In the genomic region with DNA sequence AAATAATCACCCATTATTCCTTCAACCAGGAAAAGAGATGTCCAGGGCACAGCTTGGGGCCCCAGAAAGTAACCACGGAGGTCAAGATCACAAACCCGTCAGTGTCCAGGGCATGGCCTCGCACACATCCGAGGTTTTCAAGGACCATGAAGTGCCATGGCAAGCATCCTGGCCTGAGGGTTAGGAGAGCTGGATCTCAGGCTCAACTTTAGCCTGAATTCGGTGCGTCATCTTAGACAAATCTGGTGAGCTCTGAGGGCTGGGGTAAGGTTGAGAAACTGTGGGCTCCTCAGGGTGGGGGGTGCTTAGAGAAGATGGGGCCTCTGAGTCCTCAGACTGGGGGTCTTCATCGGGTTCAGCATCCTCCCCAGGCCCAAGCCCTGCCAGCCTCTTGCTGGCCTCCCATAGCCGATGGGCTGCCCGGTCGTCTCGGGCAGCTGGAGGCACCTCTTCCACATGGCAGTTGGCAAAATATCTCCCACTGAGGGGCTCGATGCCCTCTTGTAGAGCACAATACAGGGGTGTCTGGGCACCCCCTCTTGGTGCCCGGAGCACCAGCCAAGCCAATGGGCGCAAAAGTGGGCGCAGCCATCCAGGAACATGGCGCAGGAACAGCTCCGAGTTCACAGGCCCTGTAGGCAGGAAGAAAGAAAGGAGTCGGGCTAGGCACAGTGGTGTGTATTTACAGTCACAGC, we compare ENCODE assay signal across 2 cellular contexts.
TF ChIP-seq lines count a peak whose summit lies in the region.

No MANE protein-coding gene starts in this region.

TF ChIP-seq in SK-N-SH, 30 proteins besides CTCF, POLR2A, EP300 and RAD21 (continued from another document):
- no peak for TF ChIP-seq YY1 (IDR thresholded peaks at IDR 0.05; ENCODE audit: low read depth)
- no peak for TF ChIP-seq IRF3 (IDR thresholded peaks at IDR 0.05; ENCODE audit: low read depth, low read length)
- no peak for TF ChIP-seq MEF2A (IDR thresholded peaks at IDR 0.05; ENCODE audit: borderline replicate concordance, low read depth)
- TF ChIP-seq NRF1 (IDR thresholded peaks at IDR 0.05; ENCODE audit: low read depth, low read length), result no peak
- TF ChIP-seq RXRA (IDR thresholded peaks at IDR 0.05; ENCODE audit: borderline replicate concordance, low read depth), result no peak
- TF ChIP-seq ELF1 (IDR thresholded peaks at IDR 0.05), result no peak

TF ChIP-seq in SK-N-SH treated with all-trans-retinoic acid at 6 μM for 48 hours, 23 proteins besides CTCF, POLR2A, EP300 and RAD21 (continued from another document):
- TF ChIP-seq, protein P1, sequence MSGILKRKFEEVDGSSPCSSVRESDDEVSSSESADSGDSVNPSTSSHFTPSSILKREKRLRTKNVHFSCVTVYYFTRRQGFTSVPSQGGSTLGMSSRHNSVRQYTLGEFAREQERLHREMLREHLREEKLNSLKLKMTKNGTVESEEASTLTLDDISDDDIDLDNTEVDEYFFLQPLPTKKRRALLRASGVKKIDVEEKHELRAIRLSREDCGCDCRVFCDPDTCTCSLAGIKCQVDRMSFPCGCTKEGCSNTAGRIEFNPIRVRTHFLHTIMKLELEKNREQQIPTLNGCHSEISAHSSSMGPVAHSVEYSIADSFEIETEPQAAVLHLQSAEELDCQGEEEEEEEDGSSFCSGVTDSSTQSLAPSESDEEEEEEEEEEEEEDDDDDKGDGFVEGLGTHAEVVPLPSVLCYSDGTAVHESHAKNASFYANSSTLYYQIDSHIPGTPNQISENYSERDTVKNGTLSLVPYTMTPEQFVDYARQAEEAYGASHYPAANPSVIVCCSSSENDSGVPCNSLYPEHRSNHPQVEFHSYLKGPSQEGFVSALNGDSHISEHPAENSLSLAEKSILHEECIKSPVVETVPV (CRISPR knock-in tag; IDR thresholded peaks at IDR 0.05), result no peak
- TF ChIP-seq ARNTL (CRISPR knock-in tag; IDR thresholded peaks at IDR 0.05; ENCODE audit: borderline replicate concordance, low read depth) (no peak), CREB5 (CRISPR knock-in tag; IDR thresholded peaks at IDR 0.05; ENCODE audit: low read depth) (no peak), ZNF70 (CRISPR knock-in tag; IDR thresholded peaks at IDR 0.05) (no peak), ZC3H10 (CRISPR knock-in tag; IDR thresholded peaks at IDR 0.05) (no peak), ZNF565 (CRISPR knock-in tag; conservative IDR thresholded peaks at IDR 0.05; ENCODE audit: low read depth) (no peak), TCF4 (CRISPR knock-in tag; IDR thresholded peaks at IDR 0.05; ENCODE audit: borderline replicate concordance) (no peak), ISL1 (CRISPR knock-in tag; IDR thresholded peaks at IDR 0.05) (no peak), TOX (CRISPR knock-in tag; IDR thresholded peaks at IDR 0.05; ENCODE audit: borderline replicate concordance) (no peak), PPARA (CRISPR knock-in tag; IDR thresholded peaks at IDR 0.05; ENCODE audit: borderline replicate concordance) (no peak), RARB (CRISPR knock-in tag; IDR thresholded peaks at IDR 0.05) (no peak)
- TF ChIP-seq, protein P2, sequence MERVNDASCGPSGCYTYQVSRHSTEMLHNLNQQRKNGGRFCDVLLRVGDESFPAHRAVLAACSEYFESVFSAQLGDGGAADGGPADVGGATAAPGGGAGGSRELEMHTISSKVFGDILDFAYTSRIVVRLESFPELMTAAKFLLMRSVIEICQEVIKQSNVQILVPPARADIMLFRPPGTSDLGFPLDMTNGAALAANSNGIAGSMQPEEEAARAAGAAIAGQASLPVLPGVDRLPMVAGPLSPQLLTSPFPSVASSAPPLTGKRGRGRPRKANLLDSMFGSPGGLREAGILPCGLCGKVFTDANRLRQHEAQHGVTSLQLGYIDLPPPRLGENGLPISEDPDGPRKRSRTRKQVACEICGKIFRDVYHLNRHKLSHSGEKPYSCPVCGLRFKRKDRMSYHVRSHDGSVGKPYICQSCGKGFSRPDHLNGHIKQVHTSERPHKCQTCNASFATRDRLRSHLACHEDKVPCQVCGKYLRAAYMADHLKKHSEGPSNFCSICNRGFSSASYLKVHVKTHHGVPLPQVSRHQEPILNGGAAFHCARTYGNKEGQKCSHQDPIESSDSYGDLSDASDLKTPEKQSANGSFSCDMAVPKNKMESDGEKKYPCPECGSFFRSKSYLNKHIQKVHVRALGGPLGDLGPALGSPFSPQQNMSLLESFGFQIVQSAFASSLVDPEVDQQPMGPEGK (CRISPR knock-in tag; IDR thresholded peaks at IDR 0.05; ENCODE audit: borderline replicate concordance), result no peak
- TF ChIP-seq, protein P3, sequence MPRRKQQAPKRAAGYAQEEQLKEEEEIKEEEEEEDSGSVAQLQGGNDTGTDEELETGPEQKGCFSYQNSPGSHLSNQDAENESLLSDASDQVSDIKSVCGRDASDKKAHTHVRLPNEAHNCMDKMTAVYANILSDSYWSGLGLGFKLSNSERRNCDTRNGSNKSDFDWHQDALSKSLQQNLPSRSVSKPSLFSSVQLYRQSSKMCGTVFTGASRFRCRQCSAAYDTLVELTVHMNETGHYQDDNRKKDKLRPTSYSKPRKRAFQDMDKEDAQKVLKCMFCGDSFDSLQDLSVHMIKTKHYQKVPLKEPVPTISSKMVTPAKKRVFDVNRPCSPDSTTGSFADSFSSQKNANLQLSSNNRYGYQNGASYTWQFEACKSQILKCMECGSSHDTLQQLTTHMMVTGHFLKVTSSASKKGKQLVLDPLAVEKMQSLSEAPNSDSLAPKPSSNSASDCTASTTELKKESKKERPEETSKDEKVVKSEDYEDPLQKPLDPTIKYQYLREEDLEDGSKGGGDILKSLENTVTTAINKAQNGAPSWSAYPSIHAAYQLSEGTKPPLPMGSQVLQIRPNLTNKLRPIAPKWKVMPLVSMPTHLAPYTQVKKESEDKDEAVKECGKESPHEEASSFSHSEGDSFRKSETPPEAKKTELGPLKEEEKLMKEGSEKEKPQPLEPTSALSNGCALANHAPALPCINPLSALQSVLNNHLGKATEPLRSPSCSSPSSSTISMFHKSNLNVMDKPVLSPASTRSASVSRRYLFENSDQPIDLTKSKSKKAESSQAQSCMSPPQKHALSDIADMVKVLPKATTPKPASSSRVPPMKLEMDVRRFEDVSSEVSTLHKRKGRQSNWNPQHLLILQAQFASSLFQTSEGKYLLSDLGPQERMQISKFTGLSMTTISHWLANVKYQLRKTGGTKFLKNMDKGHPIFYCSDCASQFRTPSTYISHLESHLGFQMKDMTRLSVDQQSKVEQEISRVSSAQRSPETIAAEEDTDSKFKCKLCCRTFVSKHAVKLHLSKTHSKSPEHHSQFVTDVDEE (CRISPR knock-in tag; IDR thresholded peaks at IDR 0.05), result no peak
